In genomic region chr7:141441837-141442627, GRCh38 we compare ENCODE assay signal across 25 cellular contexts.
DNase-seq lines count a peak whose midpoint lies in the region; ATAC-seq, FAIRE-seq and TF ChIP-seq lines count a peak whose summit lies in the region.
"Had no signal": no experiment of that assay in that cellular context is flagged by ENCODE, and none has a peak within 500 bp of the region (broad histone marks: within the 10 kb centered on the region; RNA-seq: fewer than 3 reads in every experiment).

No MANE protein-coding gene starts in this region.

- ATAC-seq in K562 (no peak), GM21619 (IDR thresholded peaks at IDR 0.05; ENCODE audit: unreplicated experiment) (no peak)
- ATAC-seq: activated T-cell treated with anti-CD3 and anti-CD28 coated beads, Interleukin-2, amount 50 U/mL, for 4 hours; naive thymus-derived CD4-positive, alpha-beta T cell had no signal

- CTCF ChIA-PET in K562 (lab: Yijun Ruan, JAX; ENCODE audit: low intra/inter-chr PET ratio), result no interaction called here

- H4K20me1 ChIP-seq in K562 (replicated peaks; ENCODE audit: control insufficient read depth, insufficient read depth, low read length), result 0 out of 2 replicates have a peak, but pooled peaks cover 6% of the 10 kb centered on the region

- no peak overlapping the region for H3K9ac ChIP-seq in K562 (ENCODE audit: insufficient read depth in 1 of 2, low read depth in 2 of 2, low read length in 2 of 2)
- H3K9ac ChIP-seq: parathyroid adenoma had no signal

- H3K4me1 ChIP-seq in K562 (replicated peaks in 1 of 2; ENCODE audit: control insufficient read depth in 2 of 2, insufficient read depth in 2 of 2, low read length in 2 of 2) (no peaks in the 10 kb centered on the region), left ventricle myocardium inferior (peaks cover 40% of the 10 kb centered on the region), small intestine (ENCODE audit: control insufficient read depth in 2 of 2, insufficient read depth in 1 of 2, low read depth in 1 of 2, low read length in 1 of 2) (no peaks in the 10 kb centered on the region)
- H3K4me1 ChIP-seq: parathyroid adenoma, SJCRH30 had no signal

- H3K27ac ChIP-seq in K562 (ENCODE audit: extremely low read depth, low read depth, low read length) (no peak overlapping the region), left ventricle myocardium inferior (replicated peaks) (peak overlapping the region; percentile 39), small intestine (ENCODE audit: low read depth in 1 of 2, low read length in 1 of 2) (no peak overlapping the region)
- H3K27ac ChIP-seq: cardiac muscle cell, parathyroid adenoma, SJCRH30, suprapubic skin had no signal

- 0% methylated on average over 11 of the region's 11 CpGs for WGBS in K562 (ENCODE audit: insufficient coverage, low coverage, missing lambda C conversion rate)
- 72 to 79% (median 79%) methylated on average over 11 of the region's 11 CpGs for WGBS in small intestine, 3 donors

- FAIRE-seq in K562 (lab: Jason Lieb, UNC) (peak; percentile 51), small intestine (lab: Jason Lieb, UNC) (no peak)

- H3K9me1 ChIP-seq in K562 (ENCODE audit: control insufficient read depth, insufficient read depth, low read length), result no peaks in the 10 kb centered on the region

- TF ChIP-seq EP300 in K562 (IDR thresholded peaks at IDR 0.05; ENCODE audit: low read length), result no peak

- intact Hi-C loops in K562 (cut with micrococcal nuclease), result no loop called here
- intact Hi-C loops in left ventricle myocardium inferior (cut with micrococcal nuclease), result no loop called here

- H3K79me2 ChIP-seq in K562 (ENCODE audit: control insufficient read depth, insufficient read depth, low read length), result no peaks in the 10 kb centered on the region

- H3K4me2 ChIP-seq in K562 (ENCODE audit: insufficient read depth, low read length), result no peak overlapping the region

- H3K9me3 ChIP-seq in K562 (replicated peaks; ENCODE audit: control insufficient read depth, insufficient read depth, low read depth, low read length), result no peaks in the 10 kb centered on the region
- H3K9me3 ChIP-seq in left ventricle myocardium inferior (replicated peaks), result no peaks in the 10 kb centered on the region
- no peaks in the 10 kb centered on the region for H3K9me3 ChIP-seq in small intestine (ENCODE audit: control insufficient read depth, low read depth)
- H3K9me3 ChIP-seq: SJCRH30, suprapubic skin had no signal

- peaks cover 0 to 16% of the 10 kb centered on the region in 2 experiments; a peak in 3 of 5 replicates for H3K27me3 ChIP-seq in K562 (ENCODE audit: control insufficient read depth in 2 of 2, insufficient read depth in 2 of 2, low read length in 2 of 2)
- no peaks in the 10 kb centered on the region for H3K27me3 ChIP-seq in left ventricle myocardium inferior (ENCODE audit: low read depth)
- H3K27me3 ChIP-seq in small intestine (ENCODE audit: control insufficient read depth in 2 of 2, insufficient read depth in 2 of 2, low read length in 2 of 2), result no peaks in the 10 kb centered on the region
- H3K27me3 ChIP-seq: cardiac muscle cell, SJCRH30, suprapubic skin had no signal

- TF ChIP-seq CTCF in K562 (IDR thresholded peaks at IDR 0.05 in 2 of 3, conservative IDR thresholded peaks at IDR 0.05 in 1 of 3; ENCODE audit: insufficient read depth in 2 of 3, low read depth in 1 of 3, low read length in 3 of 3) (no peak), left ventricle myocardium inferior (IDR thresholded peaks at IDR 0.05; ENCODE audit: borderline replicate concordance) (no peak), GM20000 (IDR thresholded peaks at IDR 0.05; ENCODE audit: extremely low read depth, missing control alignments) (no peak)

- TF ChIP-seq POLR2A in K562 (conservative IDR thresholded peaks at IDR 0.05), result no peak

- H3K4me3 ChIP-seq in K562, result no peak overlapping the region
- no peak overlapping the region for H3K4me3 ChIP-seq in left ventricle myocardium inferior
- H3K4me3 ChIP-seq in small intestine (ENCODE audit: low read depth in 1 of 2, low read length in 2 of 2), result no peak overlapping the region
- H3K4me3 ChIP-seq: cardiac muscle cell, SJCRH30, suprapubic skin had no signal

- H3K36me3 ChIP-seq in K562 (ENCODE audit: control insufficient read depth, insufficient read depth, low read length), result no peaks in the 10 kb centered on the region
- H3K36me3 ChIP-seq in left ventricle myocardium inferior, result no peaks in the 10 kb centered on the region
- H3K36me3 ChIP-seq in small intestine (ENCODE audit: control insufficient read depth in 2 of 2, insufficient read depth in 2 of 2, low read length in 2 of 2), result no peaks in the 10 kb centered on the region
- H3K36me3 ChIP-seq: cardiac muscle cell, SJCRH30, suprapubic skin had no signal

- BruUV-seq in K562 (replicated peaks; lab: Mats Ljungman, UMichigan), result no TSS peak

- TF ChIP-seq RAD21 in K562 (CRISPR knock-in tag; conservative IDR thresholded peaks at IDR 0.05 in 1 of 2, IDR thresholded peaks at IDR 0.05 in 1 of 2), result no peak

- POLR2A ChIA-PET in K562 (lab: Yijun Ruan, JAX), result interaction anchor here (0.6 to 0.7 kb wide), 2 partner anchors 9 to 502 kb away, joined by 3 to 4 read pairs; no protein-coding TSS in a partner anchor

- in situ Hi-C loops in K562 (cut with MboI), result no loop called here

- H2AFZ ChIP-seq in K562 (ENCODE audit: low read depth, low read length), result no peak overlapping the region
- H2AFZ ChIP-seq: parathyroid adenoma had no signal

- DNase-seq in HT1080 (ENCODE audit: low read depth), result peak; percentile 30
- DNase-seq in K562 (ENCODE audit: extremely low read depth in 1 of 4, low spot score in 3 of 4), result no peak
- DNase-seq in left ventricle myocardium inferior, result no peak
- peak; percentile 66 for DNase-seq in renal cortical epithelial cell (ENCODE audit: low read depth)
- DNase-seq in midbrain (lab: John Stamatoyannopoulos, UW), result no peak
- DNase-seq in small intestine, result no peak
- DNase-seq in GM20000 (ENCODE audit: low spot score), result no peak
- DNase-seq: activated CD4-positive, alpha-beta T cell treated with anti-CD3 and anti-CD28 coated beads for 4 hours; activated naive CD4-positive, alpha-beta T cell; activated T-cell treated with anti-CD3 and anti-CD28 coated beads, Interleukin-2, amount 50 U/mL, for 4 hours; erythroblast; foreskin melanocyte; HCEC 1CT; islet precursor cell; KG1; mesenchymal stem cell; MV-4-11; naive thymus-derived CD4-positive, alpha-beta T cell; NCI-H82; SJCRH30; stimulated activated CD4-positive, alpha-beta T cell treated with anti-CD3 and anti-CD28 coated beads, Interleukin-1b, Interleukin-23, amount 100 ng/mL, for 48 hours had no signal

TF ChIP-seq in K562, 482 proteins besides CTCF, POLR2A, EP300 and RAD21 (continues in another document):
- TF ChIP-seq ARID3A (IDR thresholded peaks at IDR 0.05; ENCODE audit: borderline replicate concordance, low read depth, low read length), result no peak
- TF ChIP-seq PCBP2 (IDR thresholded peaks at IDR 0.05; ENCODE audit: low read depth, low read length, poor library complexity, severe bottlenecking), result no peak
- no peak for TF ChIP-seq TGIF2 (CRISPR knock-in tag; IDR thresholded peaks at IDR 0.05)
- TF ChIP-seq E2F8 (IDR thresholded peaks at IDR 0.05; ENCODE audit: low read depth, partially characterized antibody), result no peak
- peak; percentile 28 for TF ChIP-seq RBBP5 (IDR thresholded peaks at IDR 0.05; ENCODE audit: borderline replicate concordance, insufficient read depth, low read length, poor library complexity, severe bottlenecking)
- TF ChIP-seq ZC3H11A (IDR thresholded peaks at IDR 0.05; ENCODE audit: low read depth, low read length), result no peak
- TF ChIP-seq MEIS2 (IDR thresholded peaks at IDR 0.05; ENCODE audit: partially characterized antibody), result peak; percentile 20
- no peak for TF ChIP-seq TAF15 (IDR thresholded peaks at IDR 0.05; ENCODE audit: low read depth, low read length)
- TF ChIP-seq ZC3H8 (IDR thresholded peaks at IDR 0.05), result no peak
- TF ChIP-seq, protein P1, sequence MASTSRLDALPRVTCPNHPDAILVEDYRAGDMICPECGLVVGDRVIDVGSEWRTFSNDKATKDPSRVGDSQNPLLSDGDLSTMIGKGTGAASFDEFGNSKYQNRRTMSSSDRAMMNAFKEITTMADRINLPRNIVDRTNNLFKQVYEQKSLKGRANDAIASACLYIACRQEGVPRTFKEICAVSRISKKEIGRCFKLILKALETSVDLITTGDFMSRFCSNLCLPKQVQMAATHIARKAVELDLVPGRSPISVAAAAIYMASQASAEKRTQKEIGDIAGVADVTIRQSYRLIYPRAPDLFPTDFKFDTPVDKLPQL (IDR thresholded peaks at IDR 0.05; ENCODE audit: extremely low read depth, insufficient read length), result no peak

Comparison
In these comparisons a context has a peak if more than half of its experiments do, and no peak if none do; other contexts are left out.
1. DNase-seq: peak in HT1080 (single experiment) and renal cortical epithelial cell (single experiment); none in K562 (0 of 4), left ventricle myocardium inferior (single experiment), midbrain (single experiment), small intestine (single experiment) and GM20000 (single experiment).